Comparison of ENCODE assay signal across 8 cellular contexts in genomic region chr12:47704719-47705118, GRCh38. TPM values are rescaled to one million over a fixed set of nuclear protein-coding genes. Genes with fewer than 3 reads are reported as not detected.
DNase-seq lines count a peak whose midpoint lies in the region; ATAC-seq and TF ChIP-seq lines count a peak whose summit lies in the region.

No MANE protein-coding gene starts in this region.

- H3K4me2 ChIP-seq in OCI-LY1 (ENCODE audit: low read length) (peak overlapping the region; percentile 85), osteoblast (ENCODE audit: insufficient read depth, low read length) (peak overlapping the region; percentile 93)

- 0 out of 2 replicates have a peak, but pooled peaks cover 4% of the 10 kb centered on the region for H3K4me1 ChIP-seq in ES-I3 (ENCODE audit: insufficient read depth, low read length)
- H3K4me1 ChIP-seq in OCI-LY1 (ENCODE audit: insufficient read depth, low read length, severe bottlenecking) = peaks cover 57% of the 10 kb centered on the region
- peaks cover 8% of the 10 kb centered on the region for H3K4me1 ChIP-seq in endocrine pancreas (ENCODE audit: control insufficient read depth, insufficient read depth, low read length)
- H3K4me1 ChIP-seq in osteoblast (ENCODE audit: insufficient read depth, low read length) = peaks cover 14% of the 10 kb centered on the region

- H3K9me3 ChIP-seq in ES-I3 (ENCODE audit: control insufficient read depth, insufficient read depth, low read length) (no peaks in the 10 kb centered on the region), OCI-LY1 (ENCODE audit: low read length) (no peaks in the 10 kb centered on the region), endocrine pancreas (ENCODE audit: control insufficient read depth, low read length) (no peaks in the 10 kb centered on the region), osteoblast (ENCODE audit: low read depth, low read length) (no peaks in the 10 kb centered on the region)

- H3K9ac ChIP-seq in ES-I3 (ENCODE audit: low read depth, low read length) (peak overlapping the region; percentile 38), OCI-LY1 (ENCODE audit: low read length) (peak overlapping the region; percentile 96), endocrine pancreas (ENCODE audit: control insufficient read depth, insufficient read depth, low read length) (no peak overlapping the region)

- H3K27ac ChIP-seq in OCI-LY1 (ENCODE audit: low read depth, low read length, poor library complexity, severe bottlenecking) (no peak overlapping the region), osteoblast (ENCODE audit: low read depth, low read length) (peak overlapping the region; percentile 81)

- TF ChIP-seq CTCF in OCI-LY1 (IDR thresholded peaks at IDR 0.05; ENCODE audit: low read length) = no peak
- no peak for TF ChIP-seq CTCF in osteoblast (IDR thresholded peaks at IDR 0.05; ENCODE audit: extremely low read depth, low read depth, low read length)

- DNase-seq in osteoblast (ENCODE audit: insufficient read length, low spot score, missing footprints) (peak; percentile 19), Kasumi-1 (lab: John Stamatoyannopoulos, UW) (no peak), DMS 273 (lab: John Stamatoyannopoulos, UW; ENCODE audit: unreplicated experiment) (no peak)
- DNase-seq in stimulated activated CD4-positive, alpha-beta T cell treated with anti-CD3 and anti-CD28 coated beads, Interleukin-2, amount 100 ng/mL, for 24 hours = no peak

- no peak for ATAC-seq in HG02970 (IDR thresholded peaks at IDR 0.05; ENCODE audit: low FRiP score, unreplicated experiment)

- no peak overlapping the region for H2AFZ ChIP-seq in OCI-LY1 (ENCODE audit: low read length)
- no peak overlapping the region for H2AFZ ChIP-seq in osteoblast (ENCODE audit: low read length)

- H3K4me3 ChIP-seq in OCI-LY1 (ENCODE audit: low read depth, low read length, poor library complexity, severe bottlenecking) = peak overlapping the region; percentile 89
- peak overlapping the region; percentile 95 for H3K4me3 ChIP-seq in endocrine pancreas (ENCODE audit: control insufficient read depth, insufficient read depth, low read length)
- peak overlapping the region; percentile 92 for H3K4me3 ChIP-seq in osteoblast (ENCODE audit: insufficient read depth, low read length)

- no peaks in the 10 kb centered on the region; the same call in 1 of the 2 replicates for H3F3A ChIP-seq in OCI-LY1 (ENCODE audit: insufficient read depth, low read length)

- no peaks in the 10 kb centered on the region for H3K9me2 ChIP-seq in OCI-LY1 (ENCODE audit: low read depth, low read length)

- H3K79me2 ChIP-seq in OCI-LY1 (ENCODE audit: insufficient read depth, low read length) (peaks cover 34% of the 10 kb centered on the region), osteoblast (ENCODE audit: insufficient read depth, low read length) (peaks cover 47% of the 10 kb centered on the region)

- H4K20me1 ChIP-seq in OCI-LY1 (ENCODE audit: insufficient read depth, low read length) (no peaks in the 10 kb centered on the region), osteoblast (ENCODE audit: insufficient read depth, low read length) (no peaks in the 10 kb centered on the region)

- H3K27me3 ChIP-seq in OCI-LY1 (ENCODE audit: insufficient read depth, low read length) = no peaks in the 10 kb centered on the region
- H3K27me3 ChIP-seq in endocrine pancreas (ENCODE audit: control insufficient read depth, insufficient read depth, low read length) = no peaks in the 10 kb centered on the region
- H3K27me3 ChIP-seq in osteoblast (ENCODE audit: insufficient read depth, low read length) = no peaks in the 10 kb centered on the region

- H3K36me3 ChIP-seq in ES-I3 (ENCODE audit: insufficient read depth, low read length) (no peaks in the 10 kb centered on the region; the same call in 1 of the 2 replicates), OCI-LY1 (ENCODE audit: insufficient read depth, low read length) (peaks cover 31% of the 10 kb centered on the region), endocrine pancreas (ENCODE audit: control insufficient read depth, insufficient read depth, low read length) (no peaks in the 10 kb centered on the region), osteoblast (ENCODE audit: insufficient read depth, low read length) (peaks cover 13% of the 10 kb centered on the region)

RNA-seq across cellular contexts. Expression of gene RPAP3, which starts 1.1 kb away (rescaled TPM):
- total RNA-seq in osteoblast = 15.6 and 17.1 TPM in 2 replicates

RNA-seq across cellular contexts. Expression of gene ENDOU, which starts 20.6 kb away (rescaled TPM):
- not detected in 2 replicates for total RNA-seq in osteoblast

RNA-seq across cellular contexts. Expression of gene RAPGEF3, which starts 54.0 kb away (rescaled TPM):
- 3.5 and 4.3 TPM in 2 replicates for total RNA-seq in osteoblast
